ENCODE assay signal across 1 cellular context in the genomic region with DNA sequence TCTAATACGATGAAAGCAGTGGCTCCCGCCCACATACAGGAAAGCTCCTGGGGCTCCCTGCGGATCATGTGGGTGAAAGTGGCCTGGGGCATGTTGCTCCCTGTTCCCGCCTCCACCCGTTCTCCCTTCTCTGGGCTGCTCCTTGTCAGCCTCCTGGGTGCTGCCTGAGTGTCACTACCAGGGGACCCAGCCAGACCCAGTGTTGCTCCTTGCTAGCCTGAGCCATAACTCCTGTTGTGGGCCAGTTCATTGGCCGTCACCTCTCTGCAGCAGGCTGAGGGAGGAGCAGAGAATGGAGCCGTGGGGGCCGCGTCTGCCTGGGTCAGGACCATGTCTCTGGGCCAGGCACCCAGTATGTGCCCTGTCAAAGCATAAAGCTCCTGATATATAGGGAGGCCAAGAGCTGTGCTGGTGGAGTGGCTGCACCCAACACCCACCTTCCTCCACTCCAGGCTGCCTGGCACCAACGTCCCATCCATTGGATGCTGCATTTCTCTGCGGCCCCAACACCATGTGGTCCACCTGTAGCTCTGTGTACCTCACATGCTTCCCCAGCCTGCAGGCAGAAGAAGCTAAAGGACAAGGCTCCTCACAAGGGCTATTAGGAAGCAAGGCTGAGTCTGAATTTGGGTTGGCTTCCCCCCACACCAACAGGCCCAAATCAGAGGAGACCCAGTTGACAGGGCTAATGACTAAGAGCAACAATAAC.
TF ChIP-seq lines count a peak whose summit lies in the region.

No MANE protein-coding gene starts in this region.

TF ChIP-seq in HepG2, 621 proteins besides CTCF, POLR2A, EP300 and RAD21 (continued from another document):
- TF ChIP-seq THYN1 (CRISPR knock-in tag; IDR thresholded peaks at IDR 0.05; ENCODE audit: borderline replicate concordance, low read depth) (no peak), MIER3 (CRISPR knock-in tag; IDR thresholded peaks at IDR 0.05; ENCODE audit: borderline replicate concordance) (no peak)
